8 cellular contexts compared by ENCODE assay signal in genomic region chr20:768426-768978, GRCh38. TPM values are rescaled to one million over a fixed set of nuclear protein-coding genes. Genes with fewer than 3 reads are reported as not detected.
DNase-seq lines count a peak whose midpoint lies in the region; ATAC-seq, FAIRE-seq and TF ChIP-seq lines count a peak whose summit lies in the region.

SLC52A3 (minus strand) TSS chr20:768500; CDS start chr20:765774, 2,726 bp downstream.

- no peak within 1 kb of the TSS for H3K4ac ChIP-seq in IMR-90 (ENCODE audit: low read depth, low read length)

- H4K20me1 ChIP-seq in IMR-90 (ENCODE audit: insufficient read depth, low read length): no peaks in the 10 kb centered on the region

- H4K5ac ChIP-seq in IMR-90 (ENCODE audit: low read depth, low read length): no peak within 1 kb of the TSS

- H3K4me2 ChIP-seq in IMR-90 (ENCODE audit: low read depth, low read length): no peak within 1 kb of the TSS

- WGBS in IMR-90 (ENCODE audit: extremely low coverage in 2 of 2, insufficient read length in 1 of 2), 2 experiments: 44% methylated on average over 5 of the region's 12 CpGs; no CpG with 5 or more reads in 1 of the 2 experiments

- H2AK9ac ChIP-seq in IMR-90 (replicated peaks; ENCODE audit: low read depth, low read length, poor library complexity): peak within 1 kb of the TSS; percentile 42

- no peak for TF ChIP-seq RAD21 in IMR-90 (IDR thresholded peaks at IDR 0.05; ENCODE audit: low read length)

- in situ Hi-C loops in IMR-90 (cut with MboI; ENCODE audit: low sequenced_read_pairs): no loop called here

- no peak within 1 kb of the TSS for H2BK20ac ChIP-seq in IMR-90 (ENCODE audit: low read depth, low read length)

- peak within 1 kb of the TSS; percentile 63 for H2AFZ ChIP-seq in IMR-90 (replicated peaks; ENCODE audit: low read length, poor library complexity)

- no peak within 1 kb of the TSS for H3K23ac ChIP-seq in IMR-90 (ENCODE audit: low read depth, low read length)

- no peak within 1 kb of the TSS for H3K9ac ChIP-seq in IMR-90 (ENCODE audit: low read depth, low read length)

- TF ChIP-seq CTCF in IMR-90 (conservative IDR thresholded peaks at IDR 0.05; ENCODE audit: low read depth, low read length) (no peak), bronchial epithelial cell (IDR thresholded peaks at IDR 0.05; ENCODE audit: insufficient read depth, low read length, severe bottlenecking) (peak; percentile 74), lower lobe of right lung (IDR thresholded peaks at IDR 0.05) (peak; percentile 37)

- no peaks in the 10 kb centered on the region for H3K79me1 ChIP-seq in IMR-90 (ENCODE audit: low read depth in 1 of 2, low read length in 2 of 2)

- dilution Hi-C loops in IMR-90 (cut with HindIII; ENCODE audit: low sequenced_read_pairs, unreplicated experiment): no loop called here

- H4K91ac ChIP-seq in IMR-90 (ENCODE audit: insufficient read depth, low read depth, low read length): no peak within 1 kb of the TSS

- no peak within 1 kb of the TSS for H4K8ac ChIP-seq in IMR-90 (ENCODE audit: low read depth in 2 of 2, low read length in 2 of 2)

- H3K36me3 ChIP-seq in IMR-90 (ENCODE audit: control insufficient read depth, insufficient read depth, low read length) (no peaks in the 10 kb centered on the region), bronchial epithelial cell (ENCODE audit: control insufficient read depth, insufficient read depth, low read length) (no peaks in the 10 kb centered on the region), lower lobe of right lung (no peaks in the 10 kb centered on the region)

- peak; percentile 18 for DNase-seq in CD1c-positive myeloid dendritic cell (ENCODE audit: extremely low spot score)
- no peak for DNase-seq in IMR-90
- DNase-seq in bronchial epithelial cell (ENCODE audit: low read depth): peak; percentile 66
- peak; percentile 69 for DNase-seq in lower lobe of right lung
- no peak for DNase-seq in midbrain (lab: John Stamatoyannopoulos, UW)
- no peak for DNase-seq in NCI-H1436 (lab: John Stamatoyannopoulos, UW)

- H2BK120ac ChIP-seq in IMR-90 (ENCODE audit: low read depth, low read length): no peak within 1 kb of the TSS

- no peak within 1 kb of the TSS for H3K56ac ChIP-seq in IMR-90 (ENCODE audit: extremely low read depth, insufficient read depth, low read length)

- POLR2A ChIA-PET in IMR-90 (lab: Charles Lee; ENCODE audit: unreplicated experiment): no interaction called here

- H3K18ac ChIP-seq in IMR-90 (ENCODE audit: low read depth, low read length): no peak within 1 kb of the TSS

- no peak within 1 kb of the TSS for H3K14ac ChIP-seq in IMR-90 (replicated peaks; ENCODE audit: low read depth, low read length)

- H3K27me3 ChIP-seq in IMR-90 (ENCODE audit: control insufficient read depth, insufficient read depth, low read length) (no peaks in the 10 kb centered on the region; the same call in 1 of the 2 replicates), bronchial epithelial cell (ENCODE audit: control insufficient read depth, insufficient read depth, low read length) (no peaks in the 10 kb centered on the region), lower lobe of right lung (ENCODE audit: low read depth) (no peaks in the 10 kb centered on the region)

- peak; percentile 97 for FAIRE-seq in bronchial epithelial cell (lab: Jason Lieb, UNC)

- H2AK5ac ChIP-seq in IMR-90 (ENCODE audit: low read depth, low read length): no peak within 1 kb of the TSS

- CTCF ChIA-PET in IMR-90 (lab: Yijun Ruan, JAX): no interaction called here

- H3K27ac ChIP-seq in IMR-90 (ENCODE audit: insufficient read depth, low read length): no peak within 1 kb of the TSS
- H3K27ac ChIP-seq in lower lobe of right lung: peak within 1 kb of the TSS; percentile 43

- no peak within 1 kb of the TSS for H2BK5ac ChIP-seq in IMR-90 (ENCODE audit: low read depth, low read length, poor library complexity, severe bottlenecking)

- H3K9me3 ChIP-seq in IMR-90 (ENCODE audit: control insufficient read depth, insufficient read depth, low read length) (0 out of 2 replicates have a peak, but pooled peaks cover 3% of the 10 kb centered on the region), lower lobe of right lung (no peaks in the 10 kb centered on the region)

- H2BK15ac ChIP-seq in IMR-90 (ENCODE audit: low read depth, low read length): no peak within 1 kb of the TSS

- no peak for TF ChIP-seq POLR2A in IMR-90 (IDR thresholded peaks at IDR 0.05; ENCODE audit: low read depth, low read length)

- no peaks in the 10 kb centered on the region for H3K9me1 ChIP-seq in IMR-90 (ENCODE audit: insufficient read depth, low read length)

- no peaks in the 10 kb centered on the region for H3K4me1 ChIP-seq in IMR-90 (ENCODE audit: control insufficient read depth, insufficient read depth, low read length)
- H3K4me1 ChIP-seq in lower lobe of right lung: no peaks in the 10 kb centered on the region

- H3K4me3 ChIP-seq in IMR-90 (ENCODE audit: insufficient read depth, low read depth, low read length): no peak within 1 kb of the TSS
- no peak within 1 kb of the TSS for H3K4me3 ChIP-seq in bronchial epithelial cell (ENCODE audit: low read depth, low read length)
- H3K4me3 ChIP-seq in lower lobe of right lung: peak within 1 kb of the TSS; percentile 23

- ATAC-seq in IMR-90 (ENCODE audit: low read depth) (no peak), lower lobe of right lung (peak; percentile 89 to 94), HG03280 (IDR thresholded peaks at IDR 0.05; ENCODE audit: unreplicated experiment) (no peak), GM21737 (IDR thresholded peaks at IDR 0.05; ENCODE audit: unreplicated experiment) (no peak)

- intact Hi-C loops in IMR-90 (cut with micrococcal nuclease): no loop called here
- intact Hi-C loops in lower lobe of right lung (cut with DNase I): no loop called here

- no TSS peak for BruUV-seq in IMR-90 (replicated peaks; lab: Mats Ljungman, UMichigan)

TF ChIP-seq in IMR-90, 13 proteins besides CTCF, POLR2A, EP300 and RAD21:
- TF ChIP-seq NFE2L2 (IDR thresholded peaks at IDR 0.05; ENCODE audit: low read depth, low read length): no peak
- no peak for TF ChIP-seq RCOR1 (IDR thresholded peaks at IDR 0.05; ENCODE audit: insufficient replicate concordance, low read length)
- TF ChIP-seq CEBPB (IDR thresholded peaks at IDR 0.05; ENCODE audit: low read depth, low read length): no peak
- TF ChIP-seq USF2 (IDR thresholded peaks at IDR 0.05; ENCODE audit: low read depth, low read length): no peak
- TF ChIP-seq RFX5 (IDR thresholded peaks at IDR 0.05; ENCODE audit: low read depth, low read length): no peak
- TF ChIP-seq BHLHE40 (IDR thresholded peaks at IDR 0.05; ENCODE audit: low read depth, low read length): no peak
- no peak for TF ChIP-seq MAZ (IDR thresholded peaks at IDR 0.05; ENCODE audit: borderline replicate concordance, low read depth, low read length)
- no peak for TF ChIP-seq MXI1 (IDR thresholded peaks at IDR 0.05; ENCODE audit: borderline replicate concordance, low read depth, low read length)
- no peak for TF ChIP-seq MAFK (IDR thresholded peaks at IDR 0.05; ENCODE audit: low read depth, low read length)
- no peak for TF ChIP-seq SMC3 (IDR thresholded peaks at IDR 0.05; ENCODE audit: low read depth, low read length)
- TF ChIP-seq CHD1 (IDR thresholded peaks at IDR 0.05; ENCODE audit: low read depth, low read length): no peak
- no peak for TF ChIP-seq ELK1 (IDR thresholded peaks at IDR 0.05; ENCODE audit: borderline replicate concordance, low read depth, low read length)
- TF ChIP-seq FOS (IDR thresholded peaks at IDR 0.05; ENCODE audit: low read depth, low read length): no peak
TF ChIP-seq in IMR-90: peak in this region for 0.

RNA-seq across cellular contexts. Expression of gene SLC52A3, which starts in this region (rescaled TPM):
- total RNA-seq in IMR-90 (2012; rRNA removed): not detected in 2 replicates
- not detected in 2 replicates for polyA plus RNA-seq in IMR-90 (2012; rRNA removed)
- polyA plus RNA-seq in IMR-90 (2012; cell fraction: cytosol; rRNA removed): not detected in 2 replicates
- not detected in 2 replicates for polyA plus RNA-seq in IMR-90 (2012; cell fraction: nucleus; rRNA removed; ENCODE audit: low replicate concordance)
- total RNA-seq in bronchial epithelial cell: 0.26 and 0.53 TPM in 2 replicates
- total RNA-seq in lower lobe of right lung: 1.1 TPM

Comparison
In these comparisons a context has a peak if more than half of its experiments do, and no peak if none do; other contexts are left out.
1. Peak in DNase-seq in bronchial epithelial cell; RNA of the gene not detected or under 1 TPM.
2. DNase-seq: peak in CD1c-positive myeloid dendritic cell (single experiment) and lower lobe of right lung (single experiment); none in IMR-90 (single experiment), midbrain (single experiment) and NCI-H1436 (single experiment).
3. ATAC-seq: peak in lower lobe of right lung (2 of 2); none in IMR-90 (single experiment), HG03280 (single experiment) and GM21737 (single experiment).